In genomic region chr11:8786933-8787332, GRCh38 we compare ENCODE assay signal across 18 cellular contexts.
DNase-seq lines count a peak whose midpoint lies in the region; ATAC-seq and TF ChIP-seq lines count a peak whose summit lies in the region.
"Had no signal": no experiment of that assay in that cellular context is flagged by ENCODE, and none has a peak within 500 bp of the region (broad histone marks: within the 10 kb centered on the region; RNA-seq: fewer than 3 reads in every experiment).

No MANE protein-coding gene starts in this region.

- no peak for TF ChIP-seq EP300 in transverse colon (IDR thresholded peaks at IDR 0.05; ENCODE audit: low read depth)

- no peaks in the 10 kb centered on the region for H3K9me3 ChIP-seq in cardiac muscle cell (ENCODE audit: low read depth)
- H3K9me3 ChIP-seq in transverse colon: no peaks in the 10 kb centered on the region
- H3K9me3 ChIP-seq: heart right ventricle had no signal

- no peaks in the 10 kb centered on the region for H3K27me3 Mint-ChIP-seq in chondrocyte (ENCODE audit: low read depth)
- H3K27me3 Mint-ChIP-seq: activated T-cell treated with anti-CD3 and anti-CD28 coated beads, Interleukin-2, amount 50 U/mL, for 24 hours; stimulated activated naive CD8-positive, alpha-beta T cell treated with anti-CD3 and anti-CD28 coated beads, Interleukin-15, amount 100 ng/mL, for 72 hours had no signal

- DNase-seq in cardiac muscle cell (ENCODE audit: low read depth in 1 of 2, low spot score in 1 of 2) (peak in 1 of 2 donors; percentile 56), Right ventricle myocardium superior (no peak), chondrocyte (ENCODE audit: low spot score) (no peak), iris pigment epithelial cell (ENCODE audit: low read depth) (peak; percentile 65), transverse colon (no peak), NCI-H446 treated with DMSO at 0.1 percent for 48 hours (lab: John Stamatoyannopoulos, UW) (no peak)
- DNase-seq: activated CD4-positive, alpha-beta T cell treated with anti-CD3 and anti-CD28 coated beads for 4 hours; activated T-cell treated with anti-CD3 and anti-CD28 coated beads, Interleukin-2, amount 50 U/mL, for 24 hours; amygdala; heart right ventricle; natural killer cell; NCI-H1694 treated with DMSO at 0.1 percent for 48 hours; NCI-H748 treated with DMSO at 0.1 percent for 48 hours; stimulated activated naive CD8-positive, alpha-beta T cell treated with anti-CD3 and anti-CD28 coated beads, Interleukin-15, amount 100 ng/mL, for 72 hours had no signal

- H3K36me3 ChIP-seq in cardiac muscle cell (no peaks in the 10 kb centered on the region), transverse colon (no peaks in the 10 kb centered on the region)

- H3K36me3 Mint-ChIP-seq in chondrocyte (ENCODE audit: low read depth): peaks cover 6% of the 10 kb centered on the region
- H3K36me3 Mint-ChIP-seq: natural killer cell had no signal

- no peak overlapping the region for H3K27ac ChIP-seq in cardiac muscle cell
- peak overlapping the region; percentile 72 to 81 (median 74) for H3K27ac ChIP-seq in transverse colon
- H3K27ac ChIP-seq: 22Rv1, KMS-11 had no signal

- no peak for ATAC-seq in Right ventricle myocardium superior (ENCODE audit: poor library complexity)
- ATAC-seq in HG02870 (IDR thresholded peaks at IDR 0.05; ENCODE audit: unreplicated experiment): no peak
- ATAC-seq in GM18505 (IDR thresholded peaks at IDR 0.05; ENCODE audit: unreplicated experiment): no peak
- ATAC-seq: natural killer cell; stimulated activated naive CD8-positive, alpha-beta T cell treated with anti-CD3 and anti-CD28 coated beads, Interleukin-15, amount 100 ng/mL, for 72 hours had no signal

- in situ Hi-C loops in transverse colon (cut with MboI; ENCODE audit: low pct_ligation_motif_present in 1 of 4, low pct_unique_long_range_greater_than_20kb in 1 of 4, low sequenced_read_pairs in 3 of 4): no loop called here

- intact Hi-C loops in Right ventricle myocardium superior (cut with DNase I) (no loop called here), transverse colon (cut with DNase I; ENCODE audit: low total_unique reads) (no loop called here)

- TF ChIP-seq CTCF in cardiac muscle cell (IDR thresholded peaks at IDR 0.05; ENCODE audit: low read depth, low read length): peak; percentile 38
- TF ChIP-seq CTCF in chondrocyte (IDR thresholded peaks at IDR 0.05): peak; percentile 56
- TF ChIP-seq CTCF in transverse colon (IDR thresholded peaks at IDR 0.05): peak in 4 of 5 experiments; percentile 7 to 36 (median 28)

- H3K9me3 Mint-ChIP-seq in chondrocyte (ENCODE audit: low read depth): no peaks in the 10 kb centered on the region
- H3K9me3 Mint-ChIP-seq: activated T-cell treated with anti-CD3 and anti-CD28 coated beads, Interleukin-2, amount 50 U/mL, for 24 hours; natural killer cell; stimulated activated naive CD8-positive, alpha-beta T cell treated with anti-CD3 and anti-CD28 coated beads, Interleukin-15, amount 100 ng/mL, for 72 hours had no signal

- peaks cover 31% of the 10 kb centered on the region for H3K4me1 Mint-ChIP-seq in chondrocyte (ENCODE audit: low read depth)
- H3K4me1 Mint-ChIP-seq: stimulated activated naive CD8-positive, alpha-beta T cell treated with anti-CD3 and anti-CD28 coated beads, Interleukin-15, amount 100 ng/mL, for 72 hours had no signal

- H3K27me3 ChIP-seq in cardiac muscle cell: no peaks in the 10 kb centered on the region
- no peaks in the 10 kb centered on the region for H3K27me3 ChIP-seq in transverse colon
- H3K27me3 ChIP-seq: heart right ventricle had no signal

- H3K4me3 Mint-ChIP-seq in chondrocyte (ENCODE audit: unreplicated experiment): no peak overlapping the region
- H3K4me3 Mint-ChIP-seq: activated T-cell treated with anti-CD3 and anti-CD28 coated beads, Interleukin-2, amount 50 U/mL, for 24 hours; natural killer cell; stimulated activated naive CD8-positive, alpha-beta T cell treated with anti-CD3 and anti-CD28 coated beads, Interleukin-15, amount 100 ng/mL, for 72 hours had no signal

- H3K27ac Mint-ChIP-seq in chondrocyte (ENCODE audit: unreplicated experiment): peak overlapping the region; percentile 15
- H3K27ac Mint-ChIP-seq: activated T-cell treated with anti-CD3 and anti-CD28 coated beads, Interleukin-2, amount 50 U/mL, for 24 hours; stimulated activated naive CD8-positive, alpha-beta T cell treated with anti-CD3 and anti-CD28 coated beads, Interleukin-15, amount 100 ng/mL, for 72 hours had no signal

- 60 to 74% methylated on average over 1 of the region's 1 CpG for WGBS in transverse colon (ENCODE audit: low coverage in 1 of 2), 2 donors

- TF ChIP-seq POLR2A in transverse colon (IDR thresholded peaks at IDR 0.05) (no peak), GM18505 (IDR thresholded peaks at IDR 0.05; ENCODE audit: borderline replicate concordance, extremely low read depth, insufficient read depth, insufficient read length) (no peak)

- H3K4me3 ChIP-seq in cardiac muscle cell (no peak overlapping the region), transverse colon (no peak overlapping the region)
- H3K4me3 ChIP-seq: heart right ventricle had no signal

- H3K4me1 ChIP-seq in cardiac muscle cell (ENCODE audit: low read depth): no peaks in the 10 kb centered on the region
- H3K4me1 ChIP-seq in transverse colon: peaks cover 26 to 69% (median 47%) of the 10 kb centered on the region in 4 donors
